Comparison of ENCODE assay signal across 1 cellular context in the genomic region with DNA sequence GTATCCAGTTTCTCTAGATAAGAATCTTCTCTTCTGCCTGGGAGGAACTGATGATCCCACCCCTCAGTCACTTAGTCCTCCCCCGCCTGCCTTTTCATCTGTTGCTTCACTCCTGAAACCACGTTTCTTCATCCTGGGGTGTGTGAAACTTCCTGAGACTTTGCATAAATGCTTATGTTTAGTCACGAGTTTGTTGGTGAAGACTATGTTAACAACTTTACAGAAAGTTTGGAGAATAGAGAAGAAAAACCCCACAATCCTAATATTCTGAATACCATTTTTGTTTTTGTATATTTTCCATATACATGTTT.
TF ChIP-seq lines count a peak whose summit lies in the region.

No MANE protein-coding gene starts in this region.

TF ChIP-seq in WTC11, 78 proteins besides CTCF, POLR2A, EP300 and RAD21 (continued from another document):
- TF ChIP-seq NR1H2 (CRISPR knock-in tag; IDR thresholded peaks at IDR 0.05) = no peak
- TF ChIP-seq, protein P1, sequence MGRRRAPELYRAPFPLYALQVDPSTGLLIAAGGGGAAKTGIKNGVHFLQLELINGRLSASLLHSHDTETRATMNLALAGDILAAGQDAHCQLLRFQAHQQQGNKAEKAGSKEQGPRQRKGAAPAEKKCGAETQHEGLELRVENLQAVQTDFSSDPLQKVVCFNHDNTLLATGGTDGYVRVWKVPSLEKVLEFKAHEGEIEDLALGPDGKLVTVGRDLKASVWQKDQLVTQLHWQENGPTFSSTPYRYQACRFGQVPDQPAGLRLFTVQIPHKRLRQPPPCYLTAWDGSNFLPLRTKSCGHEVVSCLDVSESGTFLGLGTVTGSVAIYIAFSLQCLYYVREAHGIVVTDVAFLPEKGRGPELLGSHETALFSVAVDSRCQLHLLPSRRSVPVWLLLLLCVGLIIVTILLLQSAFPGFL (CRISPR knock-in tag; IDR thresholded peaks at IDR 0.05; ENCODE audit: borderline replicate concordance) = no peak
- no peak for TF ChIP-seq ZNF232 (CRISPR knock-in tag; IDR thresholded peaks at IDR 0.05)
- TF ChIP-seq, protein P2, sequence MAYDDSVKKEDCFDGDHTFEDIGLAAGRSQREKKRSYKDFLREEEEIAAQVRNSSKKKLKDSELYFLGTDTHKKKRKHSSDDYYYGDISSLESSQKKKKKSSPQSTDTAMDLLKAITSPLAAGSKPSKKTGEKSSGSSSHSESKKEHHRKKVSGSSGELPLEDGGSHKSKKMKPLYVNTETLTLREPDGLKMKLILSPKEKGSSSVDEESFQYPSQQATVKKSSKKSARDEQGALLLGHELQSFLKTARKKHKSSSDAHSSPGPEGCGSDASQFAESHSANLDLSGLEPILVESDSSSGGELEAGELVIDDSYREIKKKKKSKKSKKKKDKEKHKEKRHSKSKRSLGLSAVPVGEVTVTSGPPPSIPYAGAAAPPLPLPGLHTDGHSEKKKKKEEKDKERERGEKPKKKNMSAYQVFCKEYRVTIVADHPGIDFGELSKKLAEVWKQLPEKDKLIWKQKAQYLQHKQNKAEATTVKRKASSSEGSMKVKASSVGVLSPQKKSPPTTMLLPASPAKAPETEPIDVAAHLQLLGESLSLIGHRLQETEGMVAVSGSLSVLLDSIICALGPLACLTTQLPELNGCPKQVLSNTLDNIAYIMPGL (CRISPR knock-in tag; IDR thresholded peaks at IDR 0.05) = no peak
- TF ChIP-seq ETV6 (CRISPR knock-in tag; IDR thresholded peaks at IDR 0.05) = no peak
- TF ChIP-seq, protein P3, sequence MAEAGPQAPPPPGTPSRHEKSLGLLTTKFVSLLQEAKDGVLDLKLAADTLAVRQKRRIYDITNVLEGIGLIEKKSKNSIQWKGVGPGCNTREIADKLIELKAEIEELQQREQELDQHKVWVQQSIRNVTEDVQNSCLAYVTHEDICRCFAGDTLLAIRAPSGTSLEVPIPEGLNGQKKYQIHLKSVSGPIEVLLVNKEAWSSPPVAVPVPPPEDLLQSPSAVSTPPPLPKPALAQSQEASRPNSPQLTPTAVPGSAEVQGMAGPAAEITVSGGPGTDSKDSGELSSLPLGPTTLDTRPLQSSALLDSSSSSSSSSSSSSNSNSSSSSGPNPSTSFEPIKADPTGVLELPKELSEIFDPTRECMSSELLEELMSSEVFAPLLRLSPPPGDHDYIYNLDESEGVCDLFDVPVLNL (CRISPR knock-in tag; IDR thresholded peaks at IDR 0.05; ENCODE audit: borderline replicate concordance, low read depth) = no peak
- no peak for TF ChIP-seq ATF1 (CRISPR knock-in tag; IDR thresholded peaks at IDR 0.05)
- TF ChIP-seq TP53 (CRISPR knock-in tag; IDR thresholded peaks at IDR 0.05) = no peak
- no peak for TF ChIP-seq ZNF138 (CRISPR knock-in tag; conservative IDR thresholded peaks at IDR 0.05)
